In genomic region chr4:81351653-81352455, GRCh38 we compare ENCODE assay signal across 8 cellular contexts.
DNase-seq lines count a peak whose midpoint lies in the region; ATAC-seq lines count a peak whose summit lies in the region.

No MANE protein-coding gene starts in this region.

- ATAC-seq in HG02678 (IDR thresholded peaks at IDR 0.05; ENCODE audit: unreplicated experiment), result peak; percentile 96

- peaks cover 7% of the 10 kb centered on the region for H3K27me3 Mint-ChIP-seq in T-helper 2 cell treated with Interferon-gamma antibody and Interleukin-4, amounts not matched to agents 5 μg/mL and 100 μg/mL, for 36 hours (ENCODE audit: low read depth)

- H3K4me3 Mint-ChIP-seq in T-helper 2 cell treated with Interferon-gamma antibody and Interleukin-4, amounts not matched to agents 5 μg/mL and 100 μg/mL, for 36 hours, result no peak overlapping the region

- H3K4me1 Mint-ChIP-seq in T-helper 2 cell treated with Interferon-gamma antibody and Interleukin-4, amounts not matched to agents 5 μg/mL and 100 μg/mL, for 36 hours (ENCODE audit: low read depth), result no peaks in the 10 kb centered on the region

- H3K9me3 Mint-ChIP-seq in T-helper 2 cell treated with Interferon-gamma antibody and Interleukin-4, amounts not matched to agents 5 μg/mL and 100 μg/mL, for 36 hours, result no peaks in the 10 kb centered on the region

- H3K36me3 Mint-ChIP-seq in T-helper 2 cell treated with Interferon-gamma antibody and Interleukin-4, amounts not matched to agents 5 μg/mL and 100 μg/mL, for 36 hours (ENCODE audit: low read depth), result no peaks in the 10 kb centered on the region

- H3K27ac Mint-ChIP-seq in T-helper 2 cell treated with Interferon-gamma antibody and Interleukin-4, amounts not matched to agents 5 μg/mL and 100 μg/mL, for 36 hours, result no peak overlapping the region

- DNase-seq in activated gamma-delta T cell treated with Interleukin-2 at 50 U/mL for 16 hours, result peak; percentile 60
- DNase-seq in activated gamma-delta T cell (lab: John Stamatoyannopoulos, UW), result no peak
- DNase-seq in NCI-H1436 (lab: John Stamatoyannopoulos, UW), result peak; percentile 68
- peak; percentile 29 for DNase-seq in T-helper 2 cell treated with Interferon-gamma antibody and Interleukin-4, amounts not matched to agents 5 μg/mL and 100 μg/mL, for 36 hours (ENCODE audit: low spot score)
- peak; percentile 79 for DNase-seq in astrocyte of the hippocampus (ENCODE audit: low read depth, low spot score)
- DNase-seq in iPS-NIHi11 (ENCODE audit: low spot score), result peak; percentile 74
- DNase-seq in stimulated activated CD4-positive, alpha-beta T cell treated with anti-CD3 and anti-CD28 coated beads, Interleukin-12 subunit alpha, Interleukin-12 subunit beta, amount 100 ng/mL, for 48 hours (ENCODE audit: low read depth in 2 of 3, low spot score in 1 of 3), result peak; percentile 34 to 69 (median 43)
